In the genomic region with DNA sequence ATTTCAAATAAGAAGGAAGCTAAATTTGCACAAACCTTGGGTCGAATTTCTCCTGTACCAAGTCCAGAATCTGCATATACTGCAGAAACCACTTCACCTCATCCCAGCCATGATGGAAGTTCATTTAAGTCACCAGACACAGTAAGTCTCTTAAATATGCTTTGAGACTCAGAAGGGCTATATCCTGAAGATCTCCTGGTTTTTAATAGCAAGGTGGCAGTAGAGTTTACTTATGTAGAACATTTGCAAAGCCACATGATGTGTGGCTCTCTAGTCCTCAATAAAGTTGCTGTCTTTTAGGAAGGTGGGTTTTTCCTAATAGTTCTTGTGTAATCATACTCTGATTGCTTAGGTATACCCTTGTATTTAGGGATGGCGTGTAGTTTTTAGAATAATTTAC, we compare ENCODE assay signal across 20 cellular contexts.
"Had no signal": no experiment of that assay in that cellular context is flagged by ENCODE, and none has a peak within 500 bp of the region (broad histone marks: within the 10 kb centered on the region; RNA-seq: fewer than 3 reads in every experiment).

No MANE protein-coding gene starts in this region.

- DNase-seq: activated CD4-positive, alpha-beta T cell treated with anti-CD3 and anti-CD28 coated beads, Interleukin-2, amount 50 U/mL, for 1 hour; activated effector memory CD4-positive, alpha-beta T cell treated with Interleukin-2 at 50 U/mL for 16 hours; activated T-cell treated with anti-CD3 and anti-CD28 coated beads, Interleukin-2, amount 50 U/mL, for 24 hours; adrenal gland; colonic mucosa; effector CD8-positive, alpha-beta T cell; foreskin keratinocyte; kidney glomerular epithelial cell; left ventricle myocardium superior; mesenchymal stem cell; nucleus accumbens; stimulated activated CD4-positive, alpha-beta T cell treated with anti-CD3 and anti-CD28 coated beads, Interleukin-15, amount 100 ng/mL, for 24 hours; stimulated activated CD4-positive, alpha-beta T cell treated with anti-CD3 and anti-CD28 coated beads, Interleukin-4, amount 100 ng/mL, for 1 hour; stimulated activated naive CD4-positive, alpha-beta T cell; substantia nigra; transverse colon had no signal

- ATAC-seq: activated CD4-positive, CD25-positive, alpha-beta regulatory T cell treated with anti-CD3 and anti-CD28 coated beads, Interleukin-2, amount 50 U/mL, for 24 hours; foreskin keratinocyte; left ventricle myocardium superior had no signal

- H3K9me3 ChIP-seq: adrenal gland, colonic mucosa, right atrium auricular region, transverse colon, vagina had no signal

- H3K4me3 ChIP-seq: adrenal gland, colonic mucosa, right atrium auricular region, skin epidermis, transverse colon, vagina had no signal

- H3K27me3 ChIP-seq: adrenal gland, colonic mucosa, foreskin keratinocyte, right atrium auricular region, transverse colon, vagina had no signal

- H3K4me1 ChIP-seq: adrenal gland, colonic mucosa, foreskin keratinocyte, right atrium auricular region, transverse colon, vagina had no signal

- H3K27ac ChIP-seq: adrenal gland, colonic mucosa, foreskin keratinocyte, right atrium auricular region, skin epidermis, transverse colon, vagina had no signal

- H3K36me3 ChIP-seq: colonic mucosa, vagina had no signal
